31 cellular contexts compared by ENCODE assay signal in the genomic region with DNA sequence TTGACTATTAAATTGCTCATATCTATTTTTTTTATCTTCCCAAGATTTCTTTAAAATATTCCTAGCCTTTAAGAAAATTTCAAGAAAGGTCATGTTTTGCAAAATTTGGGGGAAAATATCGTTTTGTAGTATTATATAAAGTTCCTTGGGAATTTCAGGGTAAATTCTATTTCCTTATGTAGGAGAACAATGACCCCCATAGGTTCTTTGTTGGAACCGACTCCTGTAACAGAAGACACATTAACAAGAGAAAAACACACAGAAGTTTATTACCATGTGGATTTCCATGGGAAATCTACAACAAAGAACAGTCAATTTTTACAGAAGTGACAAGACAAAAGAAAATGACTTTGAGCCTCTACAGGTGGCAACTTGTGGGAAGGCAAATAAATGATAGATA.
"Had no signal": no experiment of that assay in that cellular context is flagged by ENCODE, and none has a peak within 500 bp of the region (broad histone marks: within the 10 kb centered on the region; RNA-seq: fewer than 3 reads in every experiment).

No MANE protein-coding gene starts in this region.

- H3K27ac ChIP-seq: brain microvascular endothelial cell, cardiac muscle cell, SJCRH30 had no signal

- ATAC-seq: activated T-helper 17 cell treated with anti-CD3 and anti-CD28 coated beads, Interleukin-2, amount 50 U/mL, for 72 hours; PC-3; Right ventricle myocardium inferior; T-helper 17 cell had no signal

- DNase-seq: activated CD4-positive, alpha-beta memory T cell treated with anti-CD3 and anti-CD28 coated beads for 36 hours; activated CD4-positive, alpha-beta T cell treated with anti-CD3 and anti-CD28 coated beads, Interleukin-2, amount 10 ng/mL, durations not matched to agents 7 days and 5 days; activated CD4-positive, CD25-positive, alpha-beta regulatory T cell; activated CD8-positive, alpha-beta memory T cell treated with anti-CD3 and anti-CD28 coated beads for 24 hours; activated gamma-delta T cell; activated naive CD4-positive, alpha-beta T cell treated with anti-CD3 and anti-CD28 coated beads for 36 hours; activated T-cell treated with anti-CD3 and anti-CD28 coated beads, Interleukin-2, amount 50 U/mL, for 48 hours; amygdala; brain microvascular endothelial cell; cerebellar nuclear complex; MG63; MV-4-11; NCI-H1092 treated with DMSO at 0.1 percent for 48 hours; NCI-H1417 treated with DMSO at 0.1 percent for 48 hours; NCI-H1694; NCI-H2029; NCI-H2107; NCI-H2171 treated with DMSO at 0.1 percent for 48 hours; NCI-H226; NCI-H526; NCI-H774; PC-3; RPMI8226; SJCRH30; T-helper 17 cell; T-helper 9 cell had no signal

- H3K4me1 Mint-ChIP-seq: activated CD4-positive, alpha-beta T cell treated with anti-CD3 and anti-CD28 coated beads, Interleukin-2, amount 10 ng/mL, durations not matched to agents 7 days and 5 days; activated T-helper 17 cell treated with anti-CD3 and anti-CD28 coated beads, Interleukin-2, amount 50 U/mL, for 72 hours; T-helper 17 cell had no signal

- H3K27me3 Mint-ChIP-seq: activated CD4-positive, alpha-beta T cell treated with anti-CD3 and anti-CD28 coated beads, Interleukin-2, amount 10 ng/mL, durations not matched to agents 7 days and 5 days had no signal

- FAIRE-seq: astrocyte had no signal

- H3K9me3 ChIP-seq: MG63, SJCRH30 had no signal

- H3K36me3 ChIP-seq: brain microvascular endothelial cell, cardiac muscle cell, MG63, SJCRH30 had no signal

- H3K36me3 Mint-ChIP-seq: activated CD4-positive, alpha-beta memory T cell treated with anti-CD3 and anti-CD28 coated beads for 36 hours; activated naive CD8-positive, alpha-beta T cell had no signal

- H3K27me3 ChIP-seq: brain microvascular endothelial cell, cardiac muscle cell, MG63, SJCRH30 had no signal

- H3K4me1 ChIP-seq: SJCRH30 had no signal

- H3K4me3 ChIP-seq: cardiac muscle cell, MG63, SJCRH30 had no signal

- H3K9me3 Mint-ChIP-seq: activated CD4-positive, alpha-beta T cell treated with anti-CD3 and anti-CD28 coated beads, Interleukin-2, amount 10 ng/mL, durations not matched to agents 7 days and 5 days had no signal

- H3K4me3 Mint-ChIP-seq: activated CD4-positive, alpha-beta memory T cell treated with anti-CD3 and anti-CD28 coated beads for 36 hours; activated CD4-positive, alpha-beta T cell treated with anti-CD3 and anti-CD28 coated beads, Interleukin-2, amount 10 ng/mL, durations not matched to agents 7 days and 5 days; activated naive CD4-positive, alpha-beta T cell treated with anti-CD3 and anti-CD28 coated beads for 36 hours; activated naive CD8-positive, alpha-beta T cell; activated T-helper 17 cell treated with anti-CD3 and anti-CD28 coated beads, Interleukin-2, amount 50 U/mL, for 72 hours; T-helper 17 cell had no signal

- H3K27ac Mint-ChIP-seq: activated CD4-positive, alpha-beta memory T cell treated with anti-CD3 and anti-CD28 coated beads for 36 hours; activated CD4-positive, alpha-beta T cell treated with anti-CD3 and anti-CD28 coated beads, Interleukin-2, amount 10 ng/mL, durations not matched to agents 7 days and 5 days; activated naive CD4-positive, alpha-beta T cell treated with anti-CD3 and anti-CD28 coated beads for 36 hours; activated naive CD8-positive, alpha-beta T cell; activated T-helper 17 cell treated with anti-CD3 and anti-CD28 coated beads, Interleukin-2, amount 50 U/mL, for 72 hours; T-helper 17 cell had no signal
